In genomic region chr19:12996542-12997094, GRCh38 we compare ENCODE assay signal across 9 cellular contexts. TPM values are rescaled to one million over a fixed set of nuclear protein-coding genes. Genes with fewer than 3 reads are reported as not detected.
DNase-seq lines count a peak whose midpoint lies in the region; ATAC-seq and TF ChIP-seq lines count a peak whose summit lies in the region.
"Had no signal": no experiment of that assay in that cellular context is flagged by ENCODE, and none has a peak within 500 bp of the region (broad histone marks: within the 10 kb centered on the region; RNA-seq: fewer than 3 reads in every experiment).

No MANE protein-coding gene starts in this region.

- no peak for TF ChIP-seq EP300 in stomach (IDR thresholded peaks at IDR 0.05)

- peak overlapping the region; percentile 51 for H3K4me3 ChIP-seq in HEK293 (ENCODE audit: low read depth, low read length)
- H3K4me3 ChIP-seq in iPS-18c (ENCODE audit: insufficient read depth, low read depth, low read length): peak overlapping the region; percentile 24
- H3K4me3 ChIP-seq in stomach: peak overlapping the region; percentile 76 to 82 (median 79)

- CTCF ChIA-PET in HEK293 (lab: Yijun Ruan, JAX): interaction anchor here (2.5 kb wide), 1 partner anchor 65 kb away, joined by 11 read pairs; no protein-coding TSS in a partner anchor

- H3K36me3 ChIP-seq in HEK293 (ENCODE audit: control insufficient read depth in 2 of 2, insufficient read depth in 1 of 2, low read length in 2 of 2) (peaks cover 0 to 6% of the 10 kb centered on the region in 2 experiments; a peak in 1 of 3 replicates), stomach (peaks cover 0 to 9% (median 8%) of the 10 kb centered on the region in 4 donors)

- H3K27ac ChIP-seq in HEK293 (ENCODE audit: extremely low read depth, low read depth, low read length): no peak overlapping the region
- peak overlapping the region; percentile 84 for H3K27ac ChIP-seq in angular gyrus (ENCODE audit: low read depth, low read length)
- peak overlapping the region; percentile 90 to 95 (median 94) for H3K27ac ChIP-seq in stomach

- no peaks in the 10 kb centered on the region for H3K36me3 Mint-ChIP-seq in nephron progenitor cell (ENCODE audit: low read depth)

- TF ChIP-seq CTCF in HEK293 (tag by site-specific recombination; IDR thresholded peaks at IDR 0.05) (no peak), stomach (IDR thresholded peaks at IDR 0.05) (no peak), nephron progenitor cell (IDR thresholded peaks at IDR 0.05) (no peak)

- peaks cover 57% of the 10 kb centered on the region for H3K27me3 Mint-ChIP-seq in nephron progenitor cell (ENCODE audit: low read depth, poor library complexity)

- DNase-seq in stomach (peak; percentile 62), NCI-H1436 treated with DMSO at 0.1 percent for 48 hours (lab: John Stamatoyannopoulos, UW) (no peak), nephron progenitor cell (no peak)
- DNase-seq: NCI-H1092 had no signal

- H3K4me1 ChIP-seq in HEK293 (ENCODE audit: control insufficient read depth, insufficient read depth, low read length) (no peaks in the 10 kb centered on the region), stomach (peaks cover 36 to 64% (median 59%) of the 10 kb centered on the region in 4 donors)

- H3K4me1 Mint-ChIP-seq in nephron progenitor cell: peaks cover 5% of the 10 kb centered on the region

- TF ChIP-seq POLR2A in stomach (IDR thresholded peaks at IDR 0.05): no peak

- 0 to 21% (median 10%) methylated on average over 9 to 42 of the region's 42 CpGs for WGBS in stomach, 5 donors

- H3K27ac Mint-ChIP-seq in nephron progenitor cell: no peak overlapping the region

- H3K9me3 ChIP-seq in HEK293 (ENCODE audit: control insufficient read depth, insufficient read depth, low read depth, low read length) (no peaks in the 10 kb centered on the region), iPS-18c (ENCODE audit: control insufficient read depth, insufficient read depth, low read length) (no peaks in the 10 kb centered on the region), stomach (no peaks in the 10 kb centered on the region)

- ATAC-seq in HG02884 (IDR thresholded peaks at IDR 0.05; ENCODE audit: unreplicated experiment): no peak
- ATAC-seq in GM21825 (IDR thresholded peaks at IDR 0.05; ENCODE audit: unreplicated experiment): no peak

- H3K9me3 Mint-ChIP-seq in nephron progenitor cell: peaks cover 10% of the 10 kb centered on the region

- peaks cover 0 to 10% (median 6%) of the 10 kb centered on the region in 3 donors for H3K27me3 ChIP-seq in stomach

- H3K4me3 Mint-ChIP-seq in nephron progenitor cell: no peak overlapping the region

- intact Hi-C loops in stomach (cut with DNase I; ENCODE audit: low total_unique reads): loop anchor here (5.0 kb wide), 1 partner anchor 36 kb away; no protein-coding TSS in a partner anchor

- POLR2A ChIA-PET in HEK293 (lab: Yijun Ruan, JAX): no interaction called here

TF ChIP-seq in HEK293, 187 proteins besides CTCF, POLR2A, EP300 and RAD21:
- TF ChIP-seq REST (tag by site-specific recombination; IDR thresholded peaks at IDR 0.05) (no peak), ATF2 (tag by site-specific recombination; IDR thresholded peaks at IDR 0.05; ENCODE audit: low read depth) (no peak), ZBTB17 (tag by site-specific recombination; IDR thresholded peaks at IDR 0.05) (no peak), ZNF202 (tag by site-specific recombination; IDR thresholded peaks at IDR 0.05; ENCODE audit: borderline replicate concordance) (no peak), ZNF580 (tag by site-specific recombination; IDR thresholded peaks at IDR 0.05) (no peak), ZBTB48 (tag by site-specific recombination; IDR thresholded peaks at IDR 0.05) (no peak), ZNF837 (tag by site-specific recombination; IDR thresholded peaks at IDR 0.05) (no peak), ELK4 (IDR thresholded peaks at IDR 0.05; ENCODE audit: borderline replicate concordance, low read depth, low read length) (no peak), ZNF513 (tag by site-specific recombination; IDR thresholded peaks at IDR 0.05) (no peak), ZNF114 (tag by site-specific recombination; IDR thresholded peaks at IDR 0.05) (no peak)

RNA-seq across cellular contexts. Expression of gene NFIX, which starts 1.3 kb away (rescaled TPM):
- total RNA-seq in stomach: 100 to 1,000 TPM in 1 of 5 donors, 10 to 100 TPM in 4; 14.0 to 183 (median 63.3) TPM
- 10 to 100 TPM; 11.5 to 45.0 (median 30.2) TPM for polyA plus RNA-seq in stomach

RNA-seq across cellular contexts. Expression of gene DAND5, which starts 27.2 kb away (rescaled TPM):
- under 1 TPM in 1 of 5 donors, not detected in 4; 0.58 TPM for total RNA-seq in stomach
- under 1 TPM in 2 of 3 donors, not detected in 1; 0.12 to 0.13 TPM for polyA plus RNA-seq in stomach

RNA-seq across cellular contexts. Expression of gene GADD45GIP1, which starts 39.6 kb away (rescaled TPM):
- total RNA-seq in stomach: 10 to 100 TPM in 4 of 5 donors, 1 to 10 TPM in 1; 1.8 to 93.3 (median 25.9) TPM
- polyA plus RNA-seq in stomach: 10 to 100 TPM; 59.0 to 75.4 (median 61.8) TPM

RNA-seq across cellular contexts. Expression of gene RAD23A, which starts 51.0 kb away (rescaled TPM):
- 100 to 1,000 TPM in 3 of 5 donors, 10 to 100 TPM in 2; 44.1 to 144 (median 103) TPM for total RNA-seq in stomach
- polyA plus RNA-seq in stomach: 100 to 1,000 TPM; 101 to 141 (median 106) TPM

RNA-seq across cellular contexts. Expression of gene CALR, which starts 58.2 kb away (rescaled TPM):
- 100 to 1,000 TPM; 337 to 947 (median 504) TPM for total RNA-seq in stomach
- polyA plus RNA-seq in stomach: 100 to 1,000 TPM in 2 of 3 donors, 10 to 100 TPM in 1; 71.2 to 236 (median 158) TPM

Comparison
In these comparisons a context has a peak if more than half of its experiments do, and no peak if none do; other contexts are left out.
1. H3K4me3 ChIP-seq: peak in every context shown above with its lines; median percentile 79 in stomach; 51 in HEK293; 24 in iPS-18c.